In genomic region chr2:117785740-117786139, GRCh38 we compare ENCODE assay signal across 8 cellular contexts. TPM values are rescaled to one million over a fixed set of nuclear protein-coding genes. Genes with fewer than 3 reads are reported as not detected.
DNase-seq lines count a peak whose midpoint lies in the region; ATAC-seq and TF ChIP-seq lines count a peak whose summit lies in the region.

No MANE protein-coding gene starts in this region.

- H3K9me3 Mint-ChIP-seq in T-helper 2 cell treated with Interferon-gamma antibody and Interleukin-4, amounts not matched to agents 5 μg/mL and 100 μg/mL, for 36 hours: no peaks in the 10 kb centered on the region
- peaks cover 24% of the 10 kb centered on the region for H3K9me3 Mint-ChIP-seq in nephron progenitor cell

- TF ChIP-seq EP300 in SK-N-SH (IDR thresholded peaks at IDR 0.05; ENCODE audit: borderline replicate concordance in 1 of 2, low read depth in 1 of 2, low read length in 1 of 2): no peak

- peak; percentile 73 for ATAC-seq in GM21528 (IDR thresholded peaks at IDR 0.05; ENCODE audit: low FRiP score, unreplicated experiment)

- TF ChIP-seq CTCF in MM.1S (IDR thresholded peaks at IDR 0.05; ENCODE audit: low read length) (peak; percentile 73), SK-N-SH (IDR thresholded peaks at IDR 0.05) (peak; percentile 74), nephron progenitor cell (IDR thresholded peaks at IDR 0.05) (peak; percentile 80)

- no peak overlapping the region for H3K4me2 ChIP-seq in MM.1S (ENCODE audit: low read depth, low read length)
- no peak overlapping the region for H3K4me2 ChIP-seq in SK-N-SH

- H3K4me1 Mint-ChIP-seq in T-helper 2 cell treated with Interferon-gamma antibody and Interleukin-4, amounts not matched to agents 5 μg/mL and 100 μg/mL, for 36 hours (ENCODE audit: low read depth): no peaks in the 10 kb centered on the region
- H3K4me1 Mint-ChIP-seq in nephron progenitor cell: no peaks in the 10 kb centered on the region

- no peak overlapping the region for H3K27ac Mint-ChIP-seq in T-helper 2 cell treated with Interferon-gamma antibody and Interleukin-4, amounts not matched to agents 5 μg/mL and 100 μg/mL, for 36 hours
- H3K27ac Mint-ChIP-seq in nephron progenitor cell: no peak overlapping the region

- H3K27ac ChIP-seq in MM.1S (ENCODE audit: low read length) (no peak overlapping the region), SK-N-SH (ENCODE audit: low read depth in 2 of 2, low read length in 1 of 2) (no peak overlapping the region)

- CTCF ChIA-PET in SK-N-SH (lab: Yijun Ruan, JAX): interaction anchor here (0.6 to 2.0 kb wide), 17 partner anchors 8 to 1140 kb away, joined by 3 to 12 read pairs (median 4); no protein-coding TSS in a partner anchor

- no peaks in the 10 kb centered on the region for H3K27me3 ChIP-seq in MM.1S (replicated peaks; ENCODE audit: insufficient read depth, low read length)
- no peaks in the 10 kb centered on the region for H3K27me3 ChIP-seq in SK-N-SH (ENCODE audit: insufficient read depth)

- POLR2A ChIA-PET in SK-N-SH (lab: Yijun Ruan, JAX): no interaction called here

- DNase-seq in T-helper 2 cell (peak in 3 of 5 experiments; percentile 2 to 43 (median 7)), MM.1S (peak; percentile 70), SK-N-SH (peak; percentile 57), nephron progenitor cell (peak; percentile 51), T-helper 9 cell (no peak)
- no peak for DNase-seq in T-helper 2 cell treated with Interferon-gamma antibody and Interleukin-4, amounts not matched to agents 5 μg/mL and 100 μg/mL, for 36 hours (ENCODE audit: low spot score)
- peak; percentile 1 for DNase-seq in effector CD8-positive, alpha-beta T cell (lab: John Stamatoyannopoulos, UW)

- H3K36me3 ChIP-seq in MM.1S (replicated peaks; ENCODE audit: insufficient read depth, low read length) (no peaks in the 10 kb centered on the region), SK-N-SH (replicated peaks in 1 of 2; ENCODE audit: control insufficient read depth in 1 of 2, insufficient read depth in 2 of 2, low read length in 1 of 2) (no peaks in the 10 kb centered on the region)

- no peak overlapping the region for H3K4me3 ChIP-seq in MM.1S (ENCODE audit: low read length)
- no peak overlapping the region; a peak in 1 of 4 replicates for H3K4me3 ChIP-seq in SK-N-SH (ENCODE audit: low read depth in 2 of 2, low read length in 1 of 2)

- no peaks in the 10 kb centered on the region for H3K9me3 ChIP-seq in MM.1S (replicated peaks; ENCODE audit: insufficient read depth, low read length)
- no peaks in the 10 kb centered on the region for H3K9me3 ChIP-seq in SK-N-SH

- H3K9ac ChIP-seq in MM.1S (ENCODE audit: low read length) (no peak overlapping the region), SK-N-SH (no peak overlapping the region)

- no peaks in the 10 kb centered on the region for H4K20me1 ChIP-seq in MM.1S (ENCODE audit: insufficient read depth, low read length)
- H4K20me1 ChIP-seq in SK-N-SH (ENCODE audit: insufficient read depth): no peaks in the 10 kb centered on the region

- no peak overlapping the region for H3K4me3 Mint-ChIP-seq in T-helper 2 cell treated with Interferon-gamma antibody and Interleukin-4, amounts not matched to agents 5 μg/mL and 100 μg/mL, for 36 hours
- no peak overlapping the region for H3K4me3 Mint-ChIP-seq in nephron progenitor cell

- H3K79me2 ChIP-seq in MM.1S (ENCODE audit: low read length) (no peaks in the 10 kb centered on the region), SK-N-SH (ENCODE audit: insufficient read depth) (no peaks in the 10 kb centered on the region)

- H3F3A ChIP-seq in MM.1S (ENCODE audit: insufficient read depth, low read length) (no peaks in the 10 kb centered on the region), SK-N-SH (replicated peaks; ENCODE audit: insufficient read depth) (no peaks in the 10 kb centered on the region)

- H3K27me3 Mint-ChIP-seq in T-helper 2 cell treated with Interferon-gamma antibody and Interleukin-4, amounts not matched to agents 5 μg/mL and 100 μg/mL, for 36 hours (ENCODE audit: low read depth): no peaks in the 10 kb centered on the region
- H3K27me3 Mint-ChIP-seq in nephron progenitor cell (ENCODE audit: low read depth, poor library complexity): peaks cover 4% of the 10 kb centered on the region

- peak; percentile 82 for TF ChIP-seq RAD21 in SK-N-SH (IDR thresholded peaks at IDR 0.05; ENCODE audit: low read length)

- H2AFZ ChIP-seq in MM.1S (ENCODE audit: low read length) (no peak overlapping the region), SK-N-SH (ENCODE audit: low read depth) (no peak overlapping the region)

- H3K4me1 ChIP-seq in MM.1S (ENCODE audit: low read length): no peaks in the 10 kb centered on the region
- H3K4me1 ChIP-seq in SK-N-SH (ENCODE audit: control insufficient read depth in 1 of 2, insufficient read depth in 2 of 2, low read depth in 1 of 2, low read length in 1 of 2): no peaks in the 10 kb centered on the region

- H3K36me3 Mint-ChIP-seq in T-helper 2 cell treated with Interferon-gamma antibody and Interleukin-4, amounts not matched to agents 5 μg/mL and 100 μg/mL, for 36 hours (ENCODE audit: low read depth): no peaks in the 10 kb centered on the region
- H3K36me3 Mint-ChIP-seq in nephron progenitor cell (ENCODE audit: low read depth): peaks cover 5% of the 10 kb centered on the region

- H3K9me2 ChIP-seq in MM.1S (replicated peaks; ENCODE audit: insufficient read depth, low read length): no peaks in the 10 kb centered on the region
- no peaks in the 10 kb centered on the region for H3K9me2 ChIP-seq in SK-N-SH

TF ChIP-seq in SK-N-SH, 30 proteins besides CTCF, POLR2A, EP300 and RAD21:
- TF ChIP-seq MEF2A (IDR thresholded peaks at IDR 0.05; ENCODE audit: borderline replicate concordance, low read depth) (no peak), SMC3 (IDR thresholded peaks at IDR 0.05; ENCODE audit: low read depth, low read length) (peak; percentile 48)

RNA-seq across cellular contexts. Expression of gene DDX18, which starts 28.8 kb away (rescaled TPM):
- 24.1 and 40.6 TPM in 2 replicates for polyA plus RNA-seq in SK-N-SH (2012; rRNA removed)
- polyA plus RNA-seq in SK-N-SH (2012; cell fraction: cytosol; rRNA removed): 33.7 and 39.3 TPM in 2 replicates
- polyA plus RNA-seq in SK-N-SH (2012; cell fraction: nucleus; rRNA removed): 28.8 and 71.2 TPM in 2 replicates

Comparison
In these comparisons a context has a peak if more than half of its experiments do, and no peak if none do; other contexts are left out.
1. DNase-seq: peak in T-helper 2 cell (3 of 5), MM.1S (single experiment), SK-N-SH (single experiment), effector CD8-positive, alpha-beta T cell (single experiment) and nephron progenitor cell (single experiment); none in T-helper 2 cell treated with Interferon-gamma antibody and Interleukin-4, amounts not matched to agents 5 μg/mL and 100 μg/mL, for 36 hours (single experiment) and T-helper 9 cell (single experiment).
2. Peak in every context shown above with its lines, with median percentiles within 50 percentile points of each other: CTCF ChIP-seq.